Comparison of ENCODE assay signal across 27 cellular contexts in the genomic region with DNA sequence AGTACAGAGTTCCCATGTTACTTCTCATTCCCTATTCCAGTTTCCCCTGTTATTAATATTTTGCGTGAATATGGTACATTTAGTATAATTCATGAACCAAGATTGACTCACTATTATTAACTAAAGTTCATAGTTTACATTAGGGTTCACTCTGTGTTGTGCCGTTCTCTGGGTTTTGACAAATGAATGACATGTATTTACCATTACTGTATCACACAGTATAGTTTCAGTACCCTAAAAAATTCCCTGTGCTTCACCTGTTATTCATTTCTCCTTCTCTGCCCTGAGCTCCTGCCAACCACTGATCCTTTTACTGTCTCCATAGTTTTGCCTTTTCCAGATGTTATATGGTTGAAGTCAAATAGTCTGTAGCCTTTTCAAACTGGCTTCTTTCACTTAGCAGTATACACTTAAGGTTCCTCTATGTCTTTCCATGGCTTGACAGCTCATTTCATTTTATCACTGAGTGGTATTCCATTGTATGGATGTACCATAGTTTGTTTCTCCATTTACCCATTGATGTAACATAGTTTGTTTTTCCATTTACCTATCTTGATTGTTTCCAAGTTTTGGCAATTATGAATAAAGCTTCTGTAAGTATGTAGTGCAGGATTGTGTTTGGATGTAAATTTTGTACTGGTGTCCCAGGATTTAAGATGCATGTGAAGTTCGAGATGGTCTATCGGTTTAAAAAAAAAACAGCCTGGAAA. TPM values are rescaled to one million over a fixed set of nuclear protein-coding genes. Genes with fewer than 3 reads are reported as not detected.
DNase-seq lines count a peak whose midpoint lies in the region; ATAC-seq, FAIRE-seq and TF ChIP-seq lines count a peak whose summit lies in the region.
"Had no signal": no experiment of that assay in that cellular context is flagged by ENCODE, and none has a peak within 500 bp of the region (broad histone marks: within the 10 kb centered on the region; RNA-seq: fewer than 3 reads in every experiment).

No MANE protein-coding gene starts in this region.

- no peak for DNase-seq in GM23248
- DNase-seq in SK-N-MC (ENCODE audit: low read depth, low spot score): no peak
- DNase-seq in foreskin keratinocyte: no peak
- DNase-seq in urothelium cell line (ENCODE audit: low spot score): no peak
- no peak for DNase-seq in effector CD4-positive, alpha-beta T cell
- DNase-seq in cardiac septum (ENCODE audit: low spot score): no peak
- DNase-seq in ovary: no peak
- DNase-seq: activated CD4-positive, alpha-beta T cell treated with anti-CD3 and anti-CD28 coated beads for 1 hour; activated CD8-positive, alpha-beta memory T cell treated with anti-CD3 and anti-CD28 coated beads, Interleukin-2, amount 50 U/mL, for 48 hours; activated CD8-positive, alpha-beta T cell treated with anti-CD3 and anti-CD28 coated beads for 36 hours; activated naive CD4-positive, alpha-beta T cell treated with anti-CD3 and anti-CD28 coated beads for 36 hours; adrenal gland; body of pancreas; DND-41; GF-D8; mesendoderm; MM.1S; NCI-H2029; NCI-H526; right lobe of liver; stimulated activated CD4-positive, alpha-beta T cell treated with anti-CD3 and anti-CD28 coated beads, Interleukin-4, amount 100 ng/mL, for 1 hour had no signal

- H4K20me1 ChIP-seq in GM23248 (ENCODE audit: insufficient read depth): no peaks in the 10 kb centered on the region

- peak overlapping the region; percentile 59 for H3K27ac ChIP-seq in GM23248
- H3K27ac ChIP-seq in SK-N-MC: peak overlapping the region; percentile 80
- no peak overlapping the region for H3K27ac ChIP-seq in foreskin keratinocyte
- no peak overlapping the region for H3K27ac ChIP-seq in ovary
- H3K27ac ChIP-seq: adrenal gland, body of pancreas, HL-60, KMS-11, prostate gland, right lobe of liver, tibial nerve had no signal

- no peak overlapping the region for H2AFZ ChIP-seq in GM23248

- no peak overlapping the region for H3K9ac ChIP-seq in GM23248
- H3K9ac ChIP-seq in SK-N-MC (ENCODE audit: insufficient read length): no peak overlapping the region
- H3K9ac ChIP-seq: KMS-11 had no signal

- H3K79me2 ChIP-seq in GM23248 (ENCODE audit: insufficient read depth): peaks cover 85% of the 10 kb centered on the region

- peak; percentile 15 for ATAC-seq in foreskin keratinocyte
- ATAC-seq: activated CD8-positive, alpha-beta T cell treated with anti-CD3 and anti-CD28 coated beads for 36 hours; body of pancreas; left lobe of liver; right lobe of liver; Right ventricle myocardium inferior had no signal

- H3K9me3 ChIP-seq in GM23248 (ENCODE audit: low read depth) (no peaks in the 10 kb centered on the region), SK-N-MC (ENCODE audit: low read depth, low read length) (no peaks in the 10 kb centered on the region; the same call in 1 of the 2 replicates), ovary (no peaks in the 10 kb centered on the region)
- H3K9me3 ChIP-seq: adrenal gland, body of pancreas, prostate gland, right lobe of liver, tibial nerve had no signal

- TF ChIP-seq CTCF in foreskin keratinocyte (conservative IDR thresholded peaks at IDR 0.05) (no peak), ovary (IDR thresholded peaks at IDR 0.05) (no peak)

- 93 to 96% methylated on average over 4 of the region's 4 CpGs for WGBS in GM23248 (ENCODE audit: low coverage in 1 of 2, low lambda C conversion rate in 2 of 2, missing lambda C conversion rate in 2 of 2), 2 experiments
- WGBS in ovary, 3 donors: 97 to 98% (median 97%) methylated on average over 4 of the region's 4 CpGs

- intact Hi-C loops in cardiac septum (cut with DNase I) (no loop called here), ovary (cut with DNase I) (no loop called here)

- in situ Hi-C loops in GM23248 (cut with MboI): no loop called here

- peaks cover 28% of the 10 kb centered on the region for H3K4me1 ChIP-seq in GM23248 (ENCODE audit: insufficient read depth)
- H3K4me1 ChIP-seq in foreskin keratinocyte: peaks cover 5% of the 10 kb centered on the region
- no peaks in the 10 kb centered on the region for H3K4me1 ChIP-seq in ovary (ENCODE audit: insufficient read depth)
- H3K4me1 ChIP-seq: adrenal gland, prostate gland, tibial nerve had no signal

- no peak for TF ChIP-seq POLR2A in ovary (IDR thresholded peaks at IDR 0.05)

- H3K36me3 ChIP-seq in GM23248 (ENCODE audit: low read depth): no peaks in the 10 kb centered on the region
- H3K36me3 ChIP-seq in SK-N-MC (ENCODE audit: insufficient read depth, low read length): peaks cover 9% of the 10 kb centered on the region
- H3K36me3 ChIP-seq in ovary: no peaks in the 10 kb centered on the region
- H3K36me3 ChIP-seq: adrenal gland, prostate gland, right lobe of liver, tibial nerve had no signal

- no peak for TF ChIP-seq EP300 in ovary (IDR thresholded peaks at IDR 0.05)

- peaks cover 32% of the 10 kb centered on the region for H3F3A ChIP-seq in GM23248 (ENCODE audit: insufficient read depth)

- H3K9me2 ChIP-seq in GM23248 (ENCODE audit: insufficient read depth): no peaks in the 10 kb centered on the region; the same call in 1 of the 2 replicates

- H3K4me2 ChIP-seq in GM23248 (ENCODE audit: unreplicated experiment): peak overlapping the region; percentile 21
- H3K4me2 ChIP-seq: KMS-11 had no signal

- H3K4me3 ChIP-seq in GM23248 (0 out of 2 replicates have a peak overlapping the region, but pooled peaks have one; percentile 25), SK-N-MC (no peak overlapping the region), ovary (no peak overlapping the region)
- H3K4me3 ChIP-seq: adrenal gland, body of pancreas, prostate gland, right lobe of liver, tibial nerve had no signal

- no peaks in the 10 kb centered on the region for H3K27me3 ChIP-seq in GM23248 (replicated peaks; ENCODE audit: insufficient read depth)
- no peaks in the 10 kb centered on the region for H3K27me3 ChIP-seq in foreskin keratinocyte
- no peaks in the 10 kb centered on the region for H3K27me3 ChIP-seq in ovary
- H3K27me3 ChIP-seq: adrenal gland, body of pancreas, right lobe of liver, tibial nerve had no signal

- peak; percentile 48 for FAIRE-seq in urothelium cell line (lab: Jason Lieb, UNC)

RNA-seq across cellular contexts. Expression of a gene that starts 58.8 kb away (rescaled TPM):
- total RNA-seq in GM23248 (2014; rRNA removed; shearing (Covaris generic)): 21.2 and 24.9 TPM in 2 replicates
- 18.0 and 19.9 TPM in 2 replicates for polyA plus RNA-seq in GM23248 (2016; fragmentation: Nextera tagmentation; extraction: Ambion mirVana)
- 8.1 and 9.5 TPM in 2 replicates for total RNA-seq in foreskin keratinocyte
- 1.7 and 1.8 TPM in 2 replicates for polyA plus RNA-seq in foreskin keratinocyte
- 25.7 TPM for total RNA-seq in cardiac septum
- total RNA-seq in ovary: 10 to 100 TPM; 27.9 to 54.1 (median 47.0) TPM
- polyA plus RNA-seq in ovary: 10 to 100 TPM; 12.6 to 21.7 TPM

Comparison
In these comparisons a context has a peak if more than half of its experiments do, and no peak if none do; other contexts are left out.
1. H3K27ac ChIP-seq: peak in GM23248 (single experiment) and SK-N-MC (single experiment); none in foreskin keratinocyte (single experiment) and ovary (0 of 2).